1 cellular context compared by ENCODE assay signal in the genomic region with DNA sequence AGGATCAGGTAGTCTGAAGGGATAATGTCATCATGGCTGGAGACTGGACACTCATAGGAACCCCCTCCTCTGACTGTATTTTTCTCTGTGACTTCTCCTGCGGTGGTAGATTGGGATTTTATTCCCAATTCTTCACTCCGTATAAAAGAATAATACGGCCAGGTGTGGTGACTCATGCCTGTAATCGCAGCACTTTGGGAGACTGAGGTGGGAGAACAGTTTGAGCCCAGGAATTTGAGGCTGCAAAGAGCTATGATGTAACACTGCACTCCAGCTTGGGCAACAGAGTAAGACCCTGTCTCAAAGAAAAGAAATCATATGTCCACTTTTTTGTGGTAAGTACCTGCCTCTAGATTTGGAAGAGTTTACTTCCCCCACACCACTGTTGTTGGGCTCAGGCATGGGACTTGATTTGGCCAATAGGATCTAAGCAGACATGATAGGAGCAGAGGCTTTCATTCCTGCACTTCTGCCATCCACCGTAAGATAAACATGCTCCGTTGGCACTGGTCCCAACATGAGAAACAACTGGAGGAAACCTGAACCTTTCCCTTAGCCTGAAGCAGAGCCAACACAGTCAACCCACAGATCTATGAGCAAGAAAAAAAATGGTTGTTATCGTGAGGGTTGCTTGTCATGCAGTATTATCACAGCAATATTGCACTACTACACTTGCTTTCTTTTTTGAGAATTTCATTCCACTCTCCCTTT.
TF ChIP-seq lines count a peak whose summit lies in the region.

No MANE protein-coding gene starts in this region.

TF ChIP-seq in HEK293, 187 proteins besides CTCF, POLR2A, EP300 and RAD21 (continued from another document):
- no peak for TF ChIP-seq TSHZ1 (tag by site-specific recombination; IDR thresholded peaks at IDR 0.05; ENCODE audit: borderline replicate concordance)
- TF ChIP-seq, protein P1, sequence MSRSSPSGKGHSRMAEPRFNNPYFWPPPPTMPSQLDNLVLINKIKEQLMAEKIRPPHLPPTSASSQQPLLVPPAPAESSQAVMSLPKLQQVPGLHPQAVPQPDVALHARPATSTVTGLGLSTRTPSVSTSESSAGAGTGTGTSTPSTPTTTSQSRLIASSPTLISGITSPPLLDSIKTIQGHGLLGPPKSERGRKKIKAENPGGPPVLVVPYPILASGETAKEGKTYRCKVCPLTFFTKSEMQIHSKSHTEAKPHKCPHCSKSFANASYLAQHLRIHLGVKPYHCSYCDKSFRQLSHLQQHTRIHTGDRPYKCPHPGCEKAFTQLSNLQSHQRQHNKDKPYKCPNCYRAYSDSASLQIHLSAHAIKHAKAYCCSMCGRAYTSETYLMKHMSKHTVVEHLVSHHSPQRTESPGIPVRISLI (tag by site-specific recombination; IDR thresholded peaks at IDR 0.05): 0 out of 2 replicates have a peak, but pooled peaks have one; percentile 51
- TF ChIP-seq ZNF366 (tag by site-specific recombination; conservative IDR thresholded peaks at IDR 0.05): peak; percentile 70
- peak; percentile 87 for TF ChIP-seq ZBTB17 (tag by site-specific recombination; IDR thresholded peaks at IDR 0.05)
- TF ChIP-seq ZNF544 (tag by site-specific recombination; IDR thresholded peaks at IDR 0.05): no peak
- peak; percentile 55; the same call in 1 of the 2 replicates for TF ChIP-seq ZNF629 (tag by site-specific recombination; IDR thresholded peaks at IDR 0.05)
- TF ChIP-seq ZFHX2 (tag by site-specific recombination; conservative IDR thresholded peaks at IDR 0.05): peak; percentile 40
- TF ChIP-seq OSR2 (tag by site-specific recombination; IDR thresholded peaks at IDR 0.05): no peak
- TF ChIP-seq SP7 (tag by site-specific recombination; IDR thresholded peaks at IDR 0.05): 0 out of 2 replicates have a peak, but pooled peaks have one; percentile 41
- TF ChIP-seq ZNF76 (tag by site-specific recombination; IDR thresholded peaks at IDR 0.05; ENCODE audit: borderline replicate concordance, low read depth): no peak
- TF ChIP-seq, protein P2, sequence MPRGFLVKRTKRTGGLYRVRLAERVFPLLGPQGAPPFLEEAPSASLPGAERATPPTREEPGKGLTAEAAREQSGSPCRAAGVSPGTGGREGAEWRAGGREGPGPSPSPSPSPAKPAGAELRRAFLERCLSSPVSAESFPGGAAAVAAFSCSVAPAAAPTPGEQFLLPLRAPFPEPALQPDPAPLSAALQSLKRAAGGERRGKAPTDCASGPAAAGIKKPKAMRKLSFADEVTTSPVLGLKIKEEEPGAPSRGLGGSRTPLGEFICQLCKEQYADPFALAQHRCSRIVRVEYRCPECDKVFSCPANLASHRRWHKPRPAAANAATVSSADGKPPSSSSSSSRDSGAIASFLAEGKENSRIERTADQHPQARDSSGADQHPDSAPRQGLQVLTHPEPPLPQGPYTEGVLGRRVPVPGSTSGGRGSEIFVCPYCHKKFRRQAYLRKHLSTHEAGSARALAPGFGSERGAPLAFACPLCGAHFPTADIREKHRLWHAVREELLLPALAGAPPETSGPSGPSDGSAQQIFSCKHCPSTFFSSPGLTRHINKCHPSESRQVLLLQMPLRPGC (tag by site-specific recombination; IDR thresholded peaks at IDR 0.05): peak; percentile 74; the same call in 1 of the 2 replicates
- 0 out of 2 replicates have a peak, but pooled peaks have one; percentile 25 for TF ChIP-seq KLF8 (tag by site-specific recombination; IDR thresholded peaks at IDR 0.05)
- no peak for TF ChIP-seq ZNF776 (tag by site-specific recombination; IDR thresholded peaks at IDR 0.05; ENCODE audit: borderline replicate concordance)
- TF ChIP-seq EGR2 (tag by site-specific recombination; IDR thresholded peaks at IDR 0.05; ENCODE audit: low read depth): peak; percentile 8; the same call in 1 of the 2 replicates
- no peak for TF ChIP-seq ZNF830 (tag by site-specific recombination; IDR thresholded peaks at IDR 0.05; ENCODE audit: low read depth)
- no peak for TF ChIP-seq SP2 (tag by site-specific recombination; IDR thresholded peaks at IDR 0.05)
- TF ChIP-seq, protein P3, sequence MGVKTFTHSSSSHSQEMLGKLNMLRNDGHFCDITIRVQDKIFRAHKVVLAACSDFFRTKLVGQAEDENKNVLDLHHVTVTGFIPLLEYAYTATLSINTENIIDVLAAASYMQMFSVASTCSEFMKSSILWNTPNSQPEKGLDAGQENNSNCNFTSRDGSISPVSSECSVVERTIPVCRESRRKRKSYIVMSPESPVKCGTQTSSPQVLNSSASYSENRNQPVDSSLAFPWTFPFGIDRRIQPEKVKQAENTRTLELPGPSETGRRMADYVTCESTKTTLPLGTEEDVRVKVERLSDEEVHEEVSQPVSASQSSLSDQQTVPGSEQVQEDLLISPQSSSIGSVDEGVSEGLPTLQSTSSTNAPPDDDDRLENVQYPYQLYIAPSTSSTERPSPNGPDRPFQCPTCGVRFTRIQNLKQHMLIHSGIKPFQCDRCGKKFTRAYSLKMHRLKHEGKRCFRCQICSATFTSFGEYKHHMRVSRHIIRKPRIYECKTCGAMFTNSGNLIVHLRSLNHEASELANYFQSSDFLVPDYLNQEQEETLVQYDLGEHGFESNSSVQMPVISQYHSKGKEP (tag by site-specific recombination; IDR thresholded peaks at IDR 0.05): no peak
